28 cellular contexts compared by ENCODE assay signal in genomic region chr14:54792288-54792687, GRCh38.
"Had no signal": no experiment of that assay in that cellular context is flagged by ENCODE, and none has a peak within 500 bp of the region (broad histone marks: within the 10 kb centered on the region; RNA-seq: fewer than 3 reads in every experiment).

No MANE protein-coding gene starts in this region.

- H3K27ac Mint-ChIP-seq: activated CD4-positive, alpha-beta T cell treated with anti-CD3 and anti-CD28 coated beads, Interleukin-2, amount 10 ng/mL, durations not matched to agents 24 days and 14 days; activated CD8-positive, alpha-beta T cell treated with anti-CD3 and anti-CD28 coated beads for 36 hours; activated naive CD8-positive, alpha-beta T cell treated with anti-CD3 and anti-CD28 coated beads for 36 hours had no signal

- H3K27me3 Mint-ChIP-seq: activated CD8-positive, alpha-beta T cell treated with anti-CD3 and anti-CD28 coated beads for 36 hours had no signal

- H3K9me3 ChIP-seq: SJCRH30 had no signal

- ATAC-seq: activated CD8-positive, alpha-beta T cell treated with anti-CD3 and anti-CD28 coated beads for 36 hours; Panc1 had no signal

- H3K4me1 Mint-ChIP-seq: activated naive CD8-positive, alpha-beta T cell treated with anti-CD3 and anti-CD28 coated beads for 36 hours had no signal

- H3K36me3 ChIP-seq: SJCRH30 had no signal

- DNase-seq: activated CD4-positive, alpha-beta T cell treated with anti-CD3 and anti-CD28 coated beads, Interleukin-2, amount 10 ng/mL, durations not matched to agents 24 days and 14 days; activated CD4-positive, alpha-beta T cell treated with anti-CD3 and anti-CD28 coated beads, Interleukin-2, amount 50 U/mL, for 4 hours; activated CD8-positive, alpha-beta T cell treated with anti-CD3 and anti-CD28 coated beads for 36 hours; activated effector memory CD4-positive, alpha-beta T cell treated with anti-CD3 and anti-CD28 coated beads, Interleukin-2, amount 50 U/mL, for 16 hours; activated naive CD4-positive, alpha-beta T cell; activated naive CD4-positive, alpha-beta T cell treated with anti-CD3 and anti-CD28 coated beads, Interleukin-2, amount 50 U/mL, for 16 hours; activated naive CD8-positive, alpha-beta T cell treated with anti-CD3 and anti-CD28 coated beads for 36 hours; activated T-cell treated with anti-CD3 and anti-CD28 coated beads for 4 hours; activated T-cell treated with anti-CD3 and anti-CD28 coated beads, Interleukin-2, amount 50 U/mL, for 48 hours; amniotic stem cell; aorta; brain microvascular endothelial cell; central memory CD4-positive, alpha-beta T cell; NCI-H1105; NCI-H1417 treated with DMSO at 0.1 percent for 48 hours; NCI-H1694; NCI-H1930; NCI-H2081 treated with DMSO at 0.1 percent for 48 hours; NCI-H226; NCI-H446 treated with DMSO at 0.1 percent for 48 hours; NCI-H524; NCI-H69; SHP77; SJCRH30; T1000; WERI-Rb-1 had no signal

- H3K4me3 Mint-ChIP-seq: activated CD4-positive, alpha-beta T cell treated with anti-CD3 and anti-CD28 coated beads, Interleukin-2, amount 10 ng/mL, durations not matched to agents 24 days and 14 days; activated CD8-positive, alpha-beta T cell treated with anti-CD3 and anti-CD28 coated beads for 36 hours; activated naive CD8-positive, alpha-beta T cell treated with anti-CD3 and anti-CD28 coated beads for 36 hours had no signal

- H3K27ac ChIP-seq: brain microvascular endothelial cell, SJCRH30, SK-N-MC, WERI-Rb-1 had no signal

- H3K4me1 ChIP-seq: SJCRH30 had no signal

- H3K4me3 ChIP-seq: SJCRH30, SK-N-MC had no signal

- H3K27me3 ChIP-seq: brain microvascular endothelial cell, SJCRH30 had no signal

- H3K9me3 Mint-ChIP-seq: activated CD4-positive, alpha-beta T cell treated with anti-CD3 and anti-CD28 coated beads, Interleukin-2, amount 10 ng/mL, durations not matched to agents 24 days and 14 days had no signal
